ENCODE assay signal across 8 cellular contexts in the genomic region with DNA sequence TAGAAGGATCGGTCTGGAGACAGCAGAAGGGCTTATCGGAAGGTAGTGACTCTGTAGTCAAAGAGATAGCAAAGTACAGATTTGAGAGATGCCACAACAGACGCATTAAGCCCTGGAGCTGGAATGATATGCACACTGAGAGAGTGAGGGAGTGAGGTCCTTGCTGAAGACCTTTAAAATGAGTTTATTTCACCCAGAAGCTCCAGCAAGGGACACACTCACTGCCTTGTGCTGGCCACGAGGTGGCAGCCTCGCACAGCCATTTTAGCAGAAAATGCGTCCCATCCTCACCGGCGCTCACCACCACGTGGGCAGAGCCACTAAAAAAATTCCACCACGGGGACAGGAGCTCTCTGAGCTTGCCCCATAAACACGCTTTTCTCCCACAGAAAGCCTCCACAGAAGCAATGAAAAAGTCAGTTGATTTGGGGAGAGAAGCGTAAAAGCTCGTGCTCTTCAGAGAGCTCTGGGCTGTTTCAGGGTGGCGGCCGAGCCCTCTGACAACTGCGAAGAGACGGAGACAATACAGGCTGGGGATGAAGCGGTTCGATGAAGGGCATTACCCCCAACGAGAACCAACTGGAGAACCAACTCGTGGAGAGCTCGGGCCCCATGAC.
A peak's percentile ranks its signal among the peaks of the same experiment; 100 is the strongest.
DNase-seq lines count a peak whose midpoint lies in the region; ATAC-seq and TF ChIP-seq lines count a peak whose summit lies in the region.

No MANE protein-coding gene starts in this region.

- no peak overlapping the region for H3K4me3 ChIP-seq in SU-DHL-6 (ENCODE audit: insufficient read depth, low read length, poor library complexity, severe bottlenecking)
- H3K4me3 ChIP-seq in cardiac muscle cell = no peak overlapping the region
- H3K4me3 ChIP-seq in vagina = no peak overlapping the region

- H3K79me2 ChIP-seq in SU-DHL-6 (ENCODE audit: insufficient read depth, low read length) = no peaks in the 10 kb centered on the region

- H3F3A ChIP-seq in SU-DHL-6 (ENCODE audit: insufficient read depth) = peaks cover 15% of the 10 kb centered on the region; the same call in 1 of the 2 replicates

- no peaks in the 10 kb centered on the region for H3K27me3 Mint-ChIP-seq in activated naive CD8-positive, alpha-beta T cell treated with anti-CD3 and anti-CD28 coated beads, Interleukin-2, amount 10 ng/mL, durations not matched to agents 7 days and 5 days

- H3K9ac ChIP-seq in SU-DHL-6 (ENCODE audit: low read length) = no peak overlapping the region

- TF ChIP-seq CTCF in GM12872 (IDR thresholded peaks at IDR 0.05; ENCODE audit: insufficient read depth, low read depth, low read length) = peak; percentile 85
- TF ChIP-seq CTCF in SU-DHL-6 (IDR thresholded peaks at IDR 0.05; ENCODE audit: insufficient read depth, low read length, poor library complexity, severe bottlenecking) = peak; percentile 48
- peak; percentile 81 for TF ChIP-seq CTCF in cardiac muscle cell (IDR thresholded peaks at IDR 0.05; ENCODE audit: low read depth, low read length)
- TF ChIP-seq CTCF in vagina (IDR thresholded peaks at IDR 0.05) = peak; percentile 54 to 82 (median 78)

- H3K4me1 Mint-ChIP-seq in activated naive CD8-positive, alpha-beta T cell treated with anti-CD3 and anti-CD28 coated beads, Interleukin-2, amount 10 ng/mL, durations not matched to agents 7 days and 5 days = peaks cover 57% of the 10 kb centered on the region

- H3K9me3 Mint-ChIP-seq in activated naive CD8-positive, alpha-beta T cell treated with anti-CD3 and anti-CD28 coated beads, Interleukin-2, amount 10 ng/mL, durations not matched to agents 7 days and 5 days = no peaks in the 10 kb centered on the region

- H3K9me3 ChIP-seq in SU-DHL-6 (ENCODE audit: insufficient read depth, low read length) = no peaks in the 10 kb centered on the region
- no peaks in the 10 kb centered on the region for H3K9me3 ChIP-seq in cardiac muscle cell (ENCODE audit: low read depth)
- H3K9me3 ChIP-seq in vagina = no peaks in the 10 kb centered on the region

- H3K4me1 ChIP-seq in cardiac muscle cell (ENCODE audit: low read depth) (no peaks in the 10 kb centered on the region), vagina (peaks cover 93% of the 10 kb centered on the region)

- intact Hi-C loops in posterior cingulate gyrus (cut with DNase I) = loop anchor here (1.0 to 10.0 kb wide), 3 partner anchors 111 to 208 kb away; no protein-coding TSS in a partner anchor
- intact Hi-C loops in vagina (cut with DNase I) = loop anchor here (10.0 kb wide), 2 partner anchors 138 to 208 kb away; no protein-coding TSS in a partner anchor

- peak; percentile 54 for ATAC-seq in activated naive CD8-positive, alpha-beta T cell treated with anti-CD3 and anti-CD28 coated beads, Interleukin-2, amount 10 ng/mL, durations not matched to agents 7 days and 5 days (ENCODE audit: low read depth)
- no peak for ATAC-seq in HG03095 (IDR thresholded peaks at IDR 0.05; ENCODE audit: unreplicated experiment)

- H3K27ac Mint-ChIP-seq in activated naive CD8-positive, alpha-beta T cell treated with anti-CD3 and anti-CD28 coated beads, Interleukin-2, amount 10 ng/mL, durations not matched to agents 7 days and 5 days = peak overlapping the region; percentile 77

- H4K20me1 ChIP-seq in SU-DHL-6 (ENCODE audit: low read depth, low read length) = no peaks in the 10 kb centered on the region

- H3K4me2 ChIP-seq in SU-DHL-6 (ENCODE audit: low read depth, low read length, poor library complexity, severe bottlenecking) = peak overlapping the region; percentile 32

- H3K27me3 ChIP-seq in SU-DHL-6 (ENCODE audit: low read length) (no peaks in the 10 kb centered on the region), cardiac muscle cell (no peaks in the 10 kb centered on the region), vagina (no peaks in the 10 kb centered on the region)

- H2AFZ ChIP-seq in SU-DHL-6 (ENCODE audit: low read depth, low read length, severe bottlenecking) = peak overlapping the region; percentile 49

- H3K4me3 Mint-ChIP-seq in activated naive CD8-positive, alpha-beta T cell treated with anti-CD3 and anti-CD28 coated beads, Interleukin-2, amount 10 ng/mL, durations not matched to agents 7 days and 5 days = peak overlapping the region; percentile 6

- H3K36me3 ChIP-seq in SU-DHL-6 (ENCODE audit: low read length) (no peaks in the 10 kb centered on the region), cardiac muscle cell (no peaks in the 10 kb centered on the region), vagina (peaks cover 0 to 9% of the 10 kb centered on the region in 2 donors)

- POLR2A ChIA-PET in activated naive CD8-positive, alpha-beta T cell treated with anti-CD3 and anti-CD28 coated beads, Interleukin-2, amount 10 ng/mL, durations not matched to agents 7 days and 5 days (lab: Charles Lee) = interaction anchor here (0.6 to 2.1 kb wide), 14 partner anchors 10 to 292 kb away, joined by 3 to 10 read pairs (median 4); no protein-coding TSS in a partner anchor

- peaks cover 30% of the 10 kb centered on the region for H3K36me3 Mint-ChIP-seq in activated naive CD8-positive, alpha-beta T cell treated with anti-CD3 and anti-CD28 coated beads, Interleukin-2, amount 10 ng/mL, durations not matched to agents 7 days and 5 days

- DNase-seq in HuH-7.5 (ENCODE audit: low spot score) (peak; percentile 51), cardiac muscle cell (ENCODE audit: low read depth in 1 of 2, low spot score in 1 of 2) (peak; percentile 69 to 89), posterior cingulate gyrus (peak; percentile 73 to 98 (median 80)), vagina (ENCODE audit: extremely low spot score in 2 of 2) (no peak)
- DNase-seq in activated naive CD8-positive, alpha-beta T cell treated with anti-CD3 and anti-CD28 coated beads, Interleukin-2, amount 10 ng/mL, durations not matched to agents 7 days and 5 days = peak; percentile 78

- H3K27ac ChIP-seq in SU-DHL-6 (ENCODE audit: low read depth, low read length) (peak overlapping the region; percentile 51; the same call in 1 of the 2 replicates), cardiac muscle cell (no peak overlapping the region), vagina (peak overlapping the region; percentile 86)

- H3K9me2 ChIP-seq in SU-DHL-6 (replicated peaks; ENCODE audit: insufficient read depth, low read length) = no peaks in the 10 kb centered on the region

- no peak for TF ChIP-seq POLR2A in vagina (IDR thresholded peaks at IDR 0.05)

Comparison
In these comparisons a context has a peak if more than half of its experiments do, and no peak if none do; other contexts are left out.
1. DNase-seq: peak in HuH-7.5 (single experiment), activated naive CD8-positive, alpha-beta T cell treated with anti-CD3 and anti-CD28 coated beads, Interleukin-2, amount 10 ng/mL, durations not matched to agents 7 days and 5 days (single experiment), cardiac muscle cell (2 of 2) and posterior cingulate gyrus (10 of 10); none in vagina (0 of 2).
2. Peak in every context shown above with its lines, with median percentiles within 50 percentile points of each other: CTCF ChIP-seq.